ENCODE assay signal across 8 cellular contexts in genomic region chr15:70091649-70092461, GRCh38. TPM values are rescaled to one million over a fixed set of nuclear protein-coding genes. Genes with fewer than 3 reads are reported as not detected.
DNase-seq lines count a peak whose midpoint lies in the region; ATAC-seq, FAIRE-seq and TF ChIP-seq lines count a peak whose summit lies in the region.

No MANE protein-coding gene starts in this region.

- no peak overlapping the region for H3K4me3 ChIP-seq in colonic mucosa
- no peak overlapping the region for H3K4me3 ChIP-seq in osteoblast (ENCODE audit: insufficient read depth, low read length)

- H3K9me3 ChIP-seq in colonic mucosa, result no peaks in the 10 kb centered on the region
- no peaks in the 10 kb centered on the region for H3K9me3 ChIP-seq in osteoblast (ENCODE audit: low read depth, low read length)

- peaks cover 84% of the 10 kb centered on the region for H4K20me1 ChIP-seq in osteoblast (ENCODE audit: insufficient read depth, low read length)

- H3K4me1 ChIP-seq in colonic mucosa (peaks cover 37% of the 10 kb centered on the region), osteoblast (ENCODE audit: insufficient read depth, low read length) (peaks cover 47% of the 10 kb centered on the region)

- H3K36me3 ChIP-seq in colonic mucosa, result no peaks in the 10 kb centered on the region
- peaks cover 60% of the 10 kb centered on the region for H3K36me3 ChIP-seq in osteoblast (ENCODE audit: insufficient read depth, low read length)

- DNase-seq in H4 (ENCODE audit: low spot score) (peak; percentile 83), NCI-H526 (lab: John Stamatoyannopoulos, UW) (peak; percentile 93 to 95), colonic mucosa (peak; percentile 67), osteoblast (ENCODE audit: insufficient read length, low spot score, missing footprints) (peak; percentile 42), urothelium cell line (ENCODE audit: low spot score) (no peak)

- peak overlapping the region; percentile 4 for H3K4me2 ChIP-seq in osteoblast (ENCODE audit: insufficient read depth, low read length)

- FAIRE-seq in urothelium cell line (lab: Jason Lieb, UNC), result no peak

- peaks cover 97% of the 10 kb centered on the region for H3K79me2 ChIP-seq in osteoblast (ENCODE audit: insufficient read depth, low read length)

- ATAC-seq in GM21717 (IDR thresholded peaks at IDR 0.05; ENCODE audit: unreplicated experiment) (no peak), HG03521 (IDR thresholded peaks at IDR 0.05; ENCODE audit: unreplicated experiment) (no peak), HG02981 (IDR thresholded peaks at IDR 0.05; ENCODE audit: unreplicated experiment) (no peak)

- TF ChIP-seq CTCF in colonic mucosa (IDR thresholded peaks at IDR 0.05), result no peak
- TF ChIP-seq CTCF in osteoblast (IDR thresholded peaks at IDR 0.05; ENCODE audit: extremely low read depth, low read depth, low read length), result no peak

- peak overlapping the region; percentile 72 for H3K27ac ChIP-seq in colonic mucosa
- H3K27ac ChIP-seq in osteoblast (ENCODE audit: low read depth, low read length), result no peak overlapping the region

- peak overlapping the region in 1 of 2 donors; percentile 81 for H3K9ac ChIP-seq in colonic mucosa (ENCODE audit: low read depth in 2 of 2, low read length in 2 of 2)

- intact Hi-C loops in colonic mucosa (cut with DNase I), result no loop called here

- H2AFZ ChIP-seq in osteoblast (ENCODE audit: low read length), result no peak overlapping the region

- H3K27me3 ChIP-seq in colonic mucosa, result no peaks in the 10 kb centered on the region
- no peaks in the 10 kb centered on the region for H3K27me3 ChIP-seq in osteoblast (ENCODE audit: insufficient read depth, low read length)

RNA-seq across cellular contexts. Expression of gene TLE3, which starts 5.9 kb away (rescaled TPM):
- 17.5 and 24.9 TPM in 2 replicates for total RNA-seq in H4 (2014; rRNA removed; shearing (Covaris generic))
- 10 to 100 TPM; 65.4 to 85.1 TPM for total RNA-seq in colonic mucosa
- total RNA-seq in osteoblast, result 21.5 and 29.7 TPM in 2 replicates
